In the genomic region with DNA sequence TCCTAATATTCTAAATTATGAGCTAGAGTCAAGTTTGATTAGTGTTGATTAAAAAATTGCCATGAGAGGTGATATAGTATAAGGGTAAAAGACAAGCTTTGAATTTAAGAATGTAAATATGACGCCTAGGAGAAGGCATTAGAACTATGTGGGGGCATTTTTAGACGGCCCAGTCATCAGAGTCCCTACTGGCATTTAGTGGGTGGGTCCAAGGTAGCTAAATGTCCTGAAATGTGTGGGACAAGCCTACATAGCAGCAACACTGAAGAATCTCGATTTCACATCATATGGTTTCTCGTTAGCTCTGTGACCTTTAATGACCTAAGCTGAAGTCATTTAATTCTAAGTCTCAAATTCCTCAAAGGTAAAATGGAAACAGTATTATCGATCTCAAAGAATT, we compare ENCODE assay signal across 27 cellular contexts.
"Had no signal": no experiment of that assay in that cellular context is flagged by ENCODE, and none has a peak within 500 bp of the region (broad histone marks: within the 10 kb centered on the region; RNA-seq: fewer than 3 reads in every experiment).

No MANE protein-coding gene starts in this region.

- H3K27ac ChIP-seq: body of pancreas, breast epithelium, cardiac muscle cell, colonic mucosa, epithelial cell of prostate, esophagus squamous epithelium, gastroesophageal sphincter, WERI-Rb-1 had no signal

- H3K36me3 ChIP-seq: breast epithelium, cardiac muscle cell, colonic mucosa, esophagus squamous epithelium, gastroesophageal sphincter, heart right ventricle, WERI-Rb-1 had no signal

- H3K4me3 ChIP-seq: body of pancreas, breast epithelium, cardiac muscle cell, colonic mucosa, esophagus squamous epithelium, gastroesophageal sphincter, heart right ventricle had no signal

- DNase-seq: activated B cell treated with CpG ODN at 0.5 μM for 24 hours; activated CD4-positive, alpha-beta T cell treated with anti-CD3 and anti-CD28 coated beads for 48 hours; activated CD4-positive, alpha-beta T cell treated with anti-CD3 and anti-CD28 coated beads, Interleukin-2, amount 50 U/mL, for 1 hour; activated CD4-positive, alpha-beta T cell treated with anti-CD3 and anti-CD28 coated beads, Interleukin-2, amount 50 U/mL, for 48 hours; activated CD8-positive, alpha-beta memory T cell treated with anti-CD3 and anti-CD28 coated beads for 24 hours; activated CD8-positive, alpha-beta T cell treated with anti-CD3 and anti-CD28 coated beads for 36 hours; activated effector memory CD4-positive, alpha-beta T cell treated with Interleukin-2 at 50 U/mL for 16 hours; activated gamma-delta T cell treated with Interleukin-2 at 50 U/mL for 16 hours; activated naive CD4-positive, alpha-beta T cell treated with anti-CD3 and anti-CD28 coated beads, Interleukin-2, amount 50 U/mL, for 16 hours; activated naive CD4-positive, alpha-beta T cell treated with Interleukin-2 at 50 U/mL for 16 hours; activated T-cell treated with anti-CD3 and anti-CD28 coated beads, Interleukin-2, amount 50 U/mL, for 4 hours; amniotic stem cell; anterior cingulate cortex; body of pancreas; central memory CD4-positive, alpha-beta T cell; cerebellar nuclear complex; colonic mucosa; effector CD8-positive, alpha-beta T cell; esophagus squamous epithelium; foreskin melanocyte; heart right ventricle; T1000; WERI-Rb-1 had no signal

- H3K27me3 ChIP-seq: body of pancreas, breast epithelium, cardiac muscle cell, colonic mucosa, esophagus squamous epithelium, gastroesophageal sphincter, heart right ventricle had no signal

- H3K4me1 ChIP-seq: body of pancreas, breast epithelium, colonic mucosa, esophagus squamous epithelium, gastroesophageal sphincter had no signal

- H3K9me3 ChIP-seq: body of pancreas, breast epithelium, colonic mucosa, esophagus squamous epithelium had no signal
